ENCODE assay signal across 1 cellular context in the genomic region with DNA sequence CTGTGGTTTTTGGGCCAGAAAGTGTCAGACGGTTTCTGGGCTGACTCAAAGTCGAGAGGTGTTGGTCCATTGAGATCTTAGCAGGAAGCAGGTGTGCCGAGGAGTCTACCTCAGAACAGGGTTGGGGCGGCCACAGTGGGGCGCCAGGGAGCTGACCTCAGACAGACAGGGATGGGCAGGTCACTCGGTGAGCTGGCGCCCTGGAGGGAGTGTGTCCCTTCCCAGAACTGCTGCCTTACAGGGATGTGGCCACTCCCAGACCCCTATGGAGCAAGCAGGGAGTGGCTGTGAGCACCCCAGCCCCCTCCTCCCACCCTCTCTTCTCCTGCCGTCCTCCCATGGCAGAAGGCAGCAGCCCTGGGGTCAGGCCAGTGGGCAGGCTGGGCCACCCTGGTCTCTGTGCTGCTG.
TF ChIP-seq lines count a peak whose summit lies in the region.

No MANE protein-coding gene starts in this region.

TF ChIP-seq in K562, 482 proteins besides CTCF, POLR2A, EP300 and RAD21 (continues in another document):
- no peak for TF ChIP-seq FOXA1 (IDR thresholded peaks at IDR 0.05; ENCODE audit: borderline replicate concordance)
- 0 out of 2 replicates have a peak, but pooled peaks have one; percentile 9 for TF ChIP-seq BHLHE40 (IDR thresholded peaks at IDR 0.05; ENCODE audit: low read length)
- TF ChIP-seq, protein P1, sequence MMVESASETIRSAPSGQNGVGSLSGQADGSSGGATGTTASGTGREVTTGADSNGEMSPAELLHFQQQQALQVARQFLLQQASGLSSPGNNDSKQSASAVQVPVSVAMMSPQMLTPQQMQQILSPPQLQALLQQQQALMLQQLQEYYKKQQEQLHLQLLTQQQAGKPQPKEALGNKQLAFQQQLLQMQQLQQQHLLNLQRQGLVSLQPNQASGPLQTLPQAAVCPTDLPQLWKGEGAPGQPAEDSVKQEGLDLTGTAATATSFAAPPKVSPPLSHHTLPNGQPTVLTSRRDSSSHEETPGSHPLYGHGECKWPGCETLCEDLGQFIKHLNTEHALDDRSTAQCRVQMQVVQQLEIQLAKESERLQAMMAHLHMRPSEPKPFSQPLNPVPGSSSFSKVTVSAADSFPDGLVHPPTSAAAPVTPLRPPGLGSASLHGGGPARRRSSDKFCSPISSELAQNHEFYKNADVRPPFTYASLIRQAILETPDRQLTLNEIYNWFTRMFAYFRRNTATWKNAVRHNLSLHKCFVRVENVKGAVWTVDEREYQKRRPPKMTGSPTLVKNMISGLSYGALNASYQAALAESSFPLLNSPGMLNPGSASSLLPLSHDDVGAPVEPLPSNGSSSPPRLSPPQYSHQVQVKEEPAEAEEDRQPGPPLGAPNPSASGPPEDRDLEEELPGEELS (CRISPR knock-in tag; IDR thresholded peaks at IDR 0.05; ENCODE audit: borderline replicate concordance): no peak
- TF ChIP-seq, protein P2, sequence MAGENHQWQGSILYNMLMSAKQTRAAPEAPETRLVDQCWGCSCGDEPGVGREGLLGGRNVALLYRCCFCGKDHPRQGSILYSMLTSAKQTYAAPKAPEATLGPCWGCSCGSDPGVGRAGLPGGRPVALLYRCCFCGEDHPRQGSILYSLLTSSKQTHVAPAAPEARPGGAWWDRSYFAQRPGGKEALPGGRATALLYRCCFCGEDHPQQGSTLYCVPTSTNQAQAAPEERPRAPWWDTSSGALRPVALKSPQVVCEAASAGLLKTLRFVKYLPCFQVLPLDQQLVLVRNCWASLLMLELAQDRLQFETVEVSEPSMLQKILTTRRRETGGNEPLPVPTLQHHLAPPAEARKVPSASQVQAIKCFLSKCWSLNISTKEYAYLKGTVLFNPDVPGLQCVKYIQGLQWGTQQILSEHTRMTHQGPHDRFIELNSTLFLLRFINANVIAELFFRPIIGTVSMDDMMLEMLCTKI (IDR thresholded peaks at IDR 0.05; ENCODE audit: partially characterized antibody): no peak
- no peak for TF ChIP-seq SMAD3 (CRISPR knock-in tag; conservative IDR thresholded peaks at IDR 0.05)
- no peak for TF ChIP-seq FOSL1 (tag; conservative IDR thresholded peaks at IDR 0.05)
- TF ChIP-seq SMC3 (conservative IDR thresholded peaks at IDR 0.05; ENCODE audit: insufficient read depth, low read depth, low read length): peak; percentile 63
- TF ChIP-seq, protein P3, sequence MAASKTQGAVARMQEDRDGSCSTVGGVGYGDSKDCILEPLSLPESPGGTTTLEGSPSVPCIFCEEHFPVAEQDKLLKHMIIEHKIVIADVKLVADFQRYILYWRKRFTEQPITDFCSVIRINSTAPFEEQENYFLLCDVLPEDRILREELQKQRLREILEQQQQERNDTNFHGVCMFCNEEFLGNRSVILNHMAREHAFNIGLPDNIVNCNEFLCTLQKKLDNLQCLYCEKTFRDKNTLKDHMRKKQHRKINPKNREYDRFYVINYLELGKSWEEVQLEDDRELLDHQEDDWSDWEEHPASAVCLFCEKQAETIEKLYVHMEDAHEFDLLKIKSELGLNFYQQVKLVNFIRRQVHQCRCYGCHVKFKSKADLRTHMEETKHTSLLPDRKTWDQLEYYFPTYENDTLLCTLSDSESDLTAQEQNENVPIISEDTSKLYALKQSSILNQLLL (CRISPR knock-in tag; IDR thresholded peaks at IDR 0.05; ENCODE audit: borderline replicate concordance): no peak
- TF ChIP-seq MAFK (IDR thresholded peaks at IDR 0.05; ENCODE audit: low read length): no peak
- peak; percentile 29; the same call in 1 of the 2 replicates for TF ChIP-seq ZNF263 (CRISPR knock-in tag; IDR thresholded peaks at IDR 0.05; ENCODE audit: borderline replicate concordance)
- no peak for TF ChIP-seq SMARCB1 (IDR thresholded peaks at IDR 0.05; ENCODE audit: insufficient read length, low read depth)
- no peak for TF ChIP-seq RCOR1 (IDR thresholded peaks at IDR 0.05; ENCODE audit: borderline replicate concordance in 1 of 2, low read depth in 2 of 2, low read length in 2 of 2)
- TF ChIP-seq PYGO2 (tag; IDR thresholded peaks at IDR 0.05): no peak
- TF ChIP-seq ZNF12 (CRISPR knock-in tag; IDR thresholded peaks at IDR 0.05): no peak
- no peak for TF ChIP-seq NFYB (IDR thresholded peaks at IDR 0.05; ENCODE audit: extremely low read depth, insufficient read length)
- TF ChIP-seq FOXJ3 (CRISPR knock-in tag; IDR thresholded peaks at IDR 0.05): no peak
- TF ChIP-seq SMARCC2 (IDR thresholded peaks at IDR 0.05; ENCODE audit: low read depth): no peak
- TF ChIP-seq, protein P4, sequence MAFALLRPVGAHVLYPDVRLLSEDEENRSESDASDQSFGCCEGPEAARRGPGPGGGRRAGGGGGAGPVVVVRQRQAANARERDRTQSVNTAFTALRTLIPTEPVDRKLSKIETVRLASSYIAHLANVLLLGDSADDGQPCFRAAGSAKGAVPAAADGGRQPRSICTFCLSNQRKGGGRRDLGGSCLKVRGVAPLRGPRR (CRISPR knock-in tag; IDR thresholded peaks at IDR 0.05): no peak
- TF ChIP-seq FOS (IDR thresholded peaks at IDR 0.05; ENCODE audit: extremely low read depth, insufficient read length): no peak
- no peak for TF ChIP-seq NFATC3 (IDR thresholded peaks at IDR 0.05)
- TF ChIP-seq, protein P5, sequence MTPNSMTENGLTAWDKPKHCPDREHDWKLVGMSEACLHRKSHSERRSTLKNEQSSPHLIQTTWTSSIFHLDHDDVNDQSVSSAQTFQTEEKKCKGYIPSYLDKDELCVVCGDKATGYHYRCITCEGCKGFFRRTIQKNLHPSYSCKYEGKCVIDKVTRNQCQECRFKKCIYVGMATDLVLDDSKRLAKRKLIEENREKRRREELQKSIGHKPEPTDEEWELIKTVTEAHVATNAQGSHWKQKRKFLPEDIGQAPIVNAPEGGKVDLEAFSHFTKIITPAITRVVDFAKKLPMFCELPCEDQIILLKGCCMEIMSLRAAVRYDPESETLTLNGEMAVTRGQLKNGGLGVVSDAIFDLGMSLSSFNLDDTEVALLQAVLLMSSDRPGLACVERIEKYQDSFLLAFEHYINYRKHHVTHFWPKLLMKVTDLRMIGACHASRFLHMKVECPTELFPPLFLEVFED (CRISPR knock-in tag; conservative IDR thresholded peaks at IDR 0.05): no peak
- peak; percentile 56; the same call in 1 of the 2 replicates for TF ChIP-seq RB1 (IDR thresholded peaks at IDR 0.05; ENCODE audit: low read depth)
- TF ChIP-seq ZNF232 (CRISPR knock-in tag; IDR thresholded peaks at IDR 0.05): 0 out of 2 replicates have a peak, but pooled peaks have one; percentile 24
- peak in 1 of 2 experiments; percentile 41; a peak in 1 of 4 replicates for TF ChIP-seq MAZ (CRISPR knock-in tag; conservative IDR thresholded peaks at IDR 0.05 in 1 of 2, IDR thresholded peaks at IDR 0.05 in 1 of 2)
- TF ChIP-seq TFAM (CRISPR knock-in tag; conservative IDR thresholded peaks at IDR 0.05): no peak
- peak; percentile 51; the same call in 1 of the 2 replicates for TF ChIP-seq CTBP1 (IDR thresholded peaks at IDR 0.05; ENCODE audit: borderline replicate concordance)
- TF ChIP-seq EHMT2 (IDR thresholded peaks at IDR 0.05): no peak
- TF ChIP-seq CREBBP (IDR thresholded peaks at IDR 0.05; ENCODE audit: low read depth, low read length): no peak
- TF ChIP-seq, protein P6, sequence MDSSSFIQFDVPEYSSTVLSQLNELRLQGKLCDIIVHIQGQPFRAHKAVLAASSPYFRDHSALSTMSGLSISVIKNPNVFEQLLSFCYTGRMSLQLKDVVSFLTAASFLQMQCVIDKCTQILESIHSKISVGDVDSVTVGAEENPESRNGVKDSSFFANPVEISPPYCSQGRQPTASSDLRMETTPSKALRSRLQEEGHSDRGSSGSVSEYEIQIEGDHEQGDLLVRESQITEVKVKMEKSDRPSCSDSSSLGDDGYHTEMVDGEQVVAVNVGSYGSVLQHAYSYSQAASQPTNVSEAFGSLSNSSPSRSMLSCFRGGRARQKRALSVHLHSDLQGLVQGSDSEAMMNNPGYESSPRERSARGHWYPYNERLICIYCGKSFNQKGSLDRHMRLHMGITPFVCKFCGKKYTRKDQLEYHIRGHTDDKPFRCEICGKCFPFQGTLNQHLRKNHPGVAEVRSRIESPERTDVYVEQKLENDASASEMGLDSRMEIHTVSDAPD (CRISPR knock-in tag; IDR thresholded peaks at IDR 0.05): no peak
- no peak for TF ChIP-seq ZNF197 (CRISPR knock-in tag; IDR thresholded peaks at IDR 0.05; ENCODE audit: low read depth)
- 0 out of 4 replicates have a peak, but pooled peaks of 1 of the 2 experiments have one; percentile 11 for TF ChIP-seq NRF1 (conservative IDR thresholded peaks at IDR 0.05 in 1 of 2, IDR thresholded peaks at IDR 0.05 in 1 of 2)
- no peak for TF ChIP-seq ZNF431 (CRISPR knock-in tag; IDR thresholded peaks at IDR 0.05)
- TF ChIP-seq, protein P7, sequence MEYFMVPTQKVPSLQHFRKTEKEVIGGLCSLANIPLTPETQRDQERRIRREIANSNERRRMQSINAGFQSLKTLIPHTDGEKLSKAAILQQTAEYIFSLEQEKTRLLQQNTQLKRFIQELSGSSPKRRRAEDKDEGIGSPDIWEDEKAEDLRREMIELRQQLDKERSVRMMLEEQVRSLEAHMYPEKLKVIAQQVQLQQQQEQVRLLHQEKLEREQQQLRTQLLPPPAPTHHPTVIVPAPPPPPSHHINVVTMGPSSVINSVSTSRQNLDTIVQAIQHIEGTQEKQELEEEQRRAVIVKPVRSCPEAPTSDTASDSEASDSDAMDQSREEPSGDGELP (CRISPR knock-in tag; IDR thresholded peaks at IDR 0.05; ENCODE audit: borderline replicate concordance): peak; percentile 21; the same call in 1 of the 2 replicates
- TF ChIP-seq, protein P8, sequence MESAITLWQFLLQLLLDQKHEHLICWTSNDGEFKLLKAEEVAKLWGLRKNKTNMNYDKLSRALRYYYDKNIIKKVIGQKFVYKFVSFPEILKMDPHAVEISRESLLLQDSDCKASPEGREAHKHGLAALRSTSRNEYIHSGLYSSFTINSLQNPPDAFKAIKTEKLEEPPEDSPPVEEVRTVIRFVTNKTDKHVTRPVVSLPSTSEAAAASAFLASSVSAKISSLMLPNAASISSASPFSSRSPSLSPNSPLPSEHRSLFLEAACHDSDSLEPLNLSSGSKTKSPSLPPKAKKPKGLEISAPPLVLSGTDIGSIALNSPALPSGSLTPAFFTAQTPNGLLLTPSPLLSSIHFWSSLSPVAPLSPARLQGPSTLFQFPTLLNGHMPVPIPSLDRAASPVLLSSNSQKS (CRISPR knock-in tag; IDR thresholded peaks at IDR 0.05): no peak
- TF ChIP-seq, protein P9, sequence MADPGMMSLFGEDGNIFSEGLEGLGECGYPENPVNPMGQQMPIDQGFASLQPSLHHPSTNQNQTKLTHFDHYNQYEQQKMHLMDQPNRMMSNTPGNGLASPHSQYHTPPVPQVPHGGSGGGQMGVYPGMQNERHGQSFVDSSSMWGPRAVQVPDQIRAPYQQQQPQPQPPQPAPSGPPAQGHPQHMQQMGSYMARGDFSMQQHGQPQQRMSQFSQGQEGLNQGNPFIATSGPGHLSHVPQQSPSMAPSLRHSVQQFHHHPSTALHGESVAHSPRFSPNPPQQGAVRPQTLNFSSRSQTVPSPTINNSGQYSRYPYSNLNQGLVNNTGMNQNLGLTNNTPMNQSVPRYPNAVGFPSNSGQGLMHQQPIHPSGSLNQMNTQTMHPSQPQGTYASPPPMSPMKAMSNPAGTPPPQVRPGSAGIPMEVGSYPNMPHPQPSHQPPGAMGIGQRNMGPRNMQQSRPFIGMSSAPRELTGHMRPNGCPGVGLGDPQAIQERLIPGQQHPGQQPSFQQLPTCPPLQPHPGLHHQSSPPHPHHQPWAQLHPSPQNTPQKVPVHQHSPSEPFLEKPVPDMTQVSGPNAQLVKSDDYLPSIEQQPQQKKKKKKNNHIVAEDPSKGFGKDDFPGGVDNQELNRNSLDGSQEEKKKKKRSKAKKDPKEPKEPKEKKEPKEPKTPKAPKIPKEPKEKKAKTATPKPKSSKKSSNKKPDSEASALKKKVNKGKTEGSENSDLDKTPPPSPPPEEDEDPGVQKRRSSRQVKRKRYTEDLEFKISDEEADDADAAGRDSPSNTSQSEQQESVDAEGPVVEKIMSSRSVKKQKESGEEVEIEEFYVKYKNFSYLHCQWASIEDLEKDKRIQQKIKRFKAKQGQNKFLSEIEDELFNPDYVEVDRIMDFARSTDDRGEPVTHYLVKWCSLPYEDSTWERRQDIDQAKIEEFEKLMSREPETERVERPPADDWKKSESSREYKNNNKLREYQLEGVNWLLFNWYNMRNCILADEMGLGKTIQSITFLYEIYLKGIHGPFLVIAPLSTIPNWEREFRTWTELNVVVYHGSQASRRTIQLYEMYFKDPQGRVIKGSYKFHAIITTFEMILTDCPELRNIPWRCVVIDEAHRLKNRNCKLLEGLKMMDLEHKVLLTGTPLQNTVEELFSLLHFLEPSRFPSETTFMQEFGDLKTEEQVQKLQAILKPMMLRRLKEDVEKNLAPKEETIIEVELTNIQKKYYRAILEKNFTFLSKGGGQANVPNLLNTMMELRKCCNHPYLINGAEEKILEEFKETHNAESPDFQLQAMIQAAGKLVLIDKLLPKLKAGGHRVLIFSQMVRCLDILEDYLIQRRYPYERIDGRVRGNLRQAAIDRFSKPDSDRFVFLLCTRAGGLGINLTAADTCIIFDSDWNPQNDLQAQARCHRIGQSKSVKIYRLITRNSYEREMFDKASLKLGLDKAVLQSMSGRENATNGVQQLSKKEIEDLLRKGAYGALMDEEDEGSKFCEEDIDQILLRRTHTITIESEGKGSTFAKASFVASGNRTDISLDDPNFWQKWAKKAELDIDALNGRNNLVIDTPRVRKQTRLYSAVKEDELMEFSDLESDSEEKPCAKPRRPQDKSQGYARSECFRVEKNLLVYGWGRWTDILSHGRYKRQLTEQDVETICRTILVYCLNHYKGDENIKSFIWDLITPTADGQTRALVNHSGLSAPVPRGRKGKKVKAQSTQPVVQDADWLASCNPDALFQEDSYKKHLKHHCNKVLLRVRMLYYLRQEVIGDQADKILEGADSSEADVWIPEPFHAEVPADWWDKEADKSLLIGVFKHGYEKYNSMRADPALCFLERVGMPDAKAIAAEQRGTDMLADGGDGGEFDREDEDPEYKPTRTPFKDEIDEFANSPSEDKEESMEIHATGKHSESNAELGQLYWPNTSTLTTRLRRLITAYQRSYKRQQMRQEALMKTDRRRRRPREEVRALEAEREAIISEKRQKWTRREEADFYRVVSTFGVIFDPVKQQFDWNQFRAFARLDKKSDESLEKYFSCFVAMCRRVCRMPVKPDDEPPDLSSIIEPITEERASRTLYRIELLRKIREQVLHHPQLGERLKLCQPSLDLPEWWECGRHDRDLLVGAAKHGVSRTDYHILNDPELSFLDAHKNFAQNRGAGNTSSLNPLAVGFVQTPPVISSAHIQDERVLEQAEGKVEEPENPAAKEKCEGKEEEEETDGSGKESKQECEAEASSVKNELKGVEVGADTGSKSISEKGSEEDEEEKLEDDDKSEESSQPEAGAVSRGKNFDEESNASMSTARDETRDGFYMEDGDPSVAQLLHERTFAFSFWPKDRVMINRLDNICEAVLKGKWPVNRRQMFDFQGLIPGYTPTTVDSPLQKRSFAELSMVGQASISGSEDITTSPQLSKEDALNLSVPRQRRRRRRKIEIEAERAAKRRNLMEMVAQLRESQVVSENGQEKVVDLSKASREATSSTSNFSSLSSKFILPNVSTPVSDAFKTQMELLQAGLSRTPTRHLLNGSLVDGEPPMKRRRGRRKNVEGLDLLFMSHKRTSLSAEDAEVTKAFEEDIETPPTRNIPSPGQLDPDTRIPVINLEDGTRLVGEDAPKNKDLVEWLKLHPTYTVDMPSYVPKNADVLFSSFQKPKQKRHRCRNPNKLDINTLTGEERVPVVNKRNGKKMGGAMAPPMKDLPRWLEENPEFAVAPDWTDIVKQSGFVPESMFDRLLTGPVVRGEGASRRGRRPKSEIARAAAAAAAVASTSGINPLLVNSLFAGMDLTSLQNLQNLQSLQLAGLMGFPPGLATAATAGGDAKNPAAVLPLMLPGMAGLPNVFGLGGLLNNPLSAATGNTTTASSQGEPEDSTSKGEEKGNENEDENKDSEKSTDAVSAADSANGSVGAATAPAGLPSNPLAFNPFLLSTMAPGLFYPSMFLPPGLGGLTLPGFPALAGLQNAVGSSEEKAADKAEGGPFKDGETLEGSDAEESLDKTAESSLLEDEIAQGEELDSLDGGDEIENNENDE (IDR thresholded peaks at IDR 0.05; ENCODE audit: low read depth, low read length): no peak
- TF ChIP-seq RBM39 (optimal IDR thresholded peaks at IDR 0.05; ENCODE audit: low read depth, low read length): no peak
